In genomic region chr6:9704989-9705388, GRCh38 we compare ENCODE assay signal across 29 cellular contexts.
"Had no signal": no experiment of that assay in that cellular context is flagged by ENCODE, and none has a peak within 500 bp of the region (broad histone marks: within the 10 kb centered on the region; RNA-seq: fewer than 3 reads in every experiment).

No MANE protein-coding gene starts in this region.

- H3K9me3 ChIP-seq: lower lobe of right lung, mucosa of descending colon, sigmoid colon, transverse colon had no signal

- FAIRE-seq: astrocyte, colon, urothelium cell line had no signal

- H3K9me3 Mint-ChIP-seq: activated B cell treated with CpG ODN at 0.5 μM for 24 hours; activated naive CD8-positive, alpha-beta T cell treated with anti-CD3 and anti-CD28 coated beads for 36 hours had no signal

- ATAC-seq: activated CD4-positive, alpha-beta T cell treated with anti-CD3 and anti-CD28 coated beads for 36 hours; esophagus mucosa; left colon; lower lobe of right lung; mucosa of descending colon; stimulated activated naive B cell treated with anti-CD40 and anti-IgM and Interleukin-4, amounts not matched to agents 10 μg/mL and 1 μg/mL and 100 μg/mL, for 72 hours had no signal

- H3K27me3 Mint-ChIP-seq: activated B cell treated with CpG ODN at 0.5 μM for 24 hours; activated CD4-positive, alpha-beta T cell treated with anti-CD3 and anti-CD28 coated beads for 36 hours; activated naive CD8-positive, alpha-beta T cell treated with anti-CD3 and anti-CD28 coated beads for 36 hours; naive B cell; stimulated activated naive B cell treated with anti-CD40 and anti-IgM and Interleukin-4, amounts not matched to agents 10 μg/mL and 1 μg/mL and 100 μg/mL, for 72 hours had no signal

- DNase-seq: activated B cell treated with CpG ODN at 0.5 μM for 24 hours; activated CD4-positive, alpha-beta T cell treated with anti-CD3 and anti-CD28 coated beads for 36 hours; activated CD4-positive, alpha-beta T cell treated with anti-CD3 and anti-CD28 coated beads, Interleukin-2, amount 50 U/mL, for 48 hours; activated naive CD4-positive, alpha-beta T cell treated with Interleukin-2 at 50 U/mL for 16 hours; activated naive CD8-positive, alpha-beta T cell treated with anti-CD3 and anti-CD28 coated beads for 36 hours; activated T-cell treated with anti-CD3 and anti-CD28 coated beads, Interleukin-2, amount 50 U/mL, for 48 hours; central memory CD4-positive, alpha-beta T cell; effector memory CD4-positive, alpha-beta T cell; foreskin melanocyte; glutamatergic neuron; hippocampal formation; left colon; lower lobe of right lung; mesendoderm; mucosa of descending colon; naive B cell; nucleus accumbens; sigmoid colon; stimulated activated CD4-positive, alpha-beta T cell treated with anti-CD3 and anti-CD28 coated beads, Interleukin-15, amount 100 ng/mL, for 24 hours; stimulated activated CD4-positive, alpha-beta T cell treated with anti-CD3 and anti-CD28 coated beads, Interleukin-2, amount 100 ng/mL, for 48 hours; stimulated activated CD8-positive, alpha-beta memory T cell treated with anti-CD3 and anti-CD28 coated beads, Interleukin-4, amount 100 ng/mL, for 48 hours; stimulated activated naive B cell treated with anti-CD40 and anti-IgM and Interleukin-4, amounts not matched to agents 10 μg/mL and 1 μg/mL and 100 μg/mL, for 72 hours; T-helper 9 cell; transverse colon had no signal

- H3K27ac Mint-ChIP-seq: activated B cell treated with CpG ODN at 0.5 μM for 24 hours; activated CD4-positive, alpha-beta T cell treated with anti-CD3 and anti-CD28 coated beads for 36 hours; activated naive CD8-positive, alpha-beta T cell treated with anti-CD3 and anti-CD28 coated beads for 36 hours; naive B cell; stimulated activated naive B cell treated with anti-CD40 and anti-IgM and Interleukin-4, amounts not matched to agents 10 μg/mL and 1 μg/mL and 100 μg/mL, for 72 hours had no signal

- H3K4me1 Mint-ChIP-seq: activated B cell treated with CpG ODN at 0.5 μM for 24 hours; activated CD4-positive, alpha-beta T cell treated with anti-CD3 and anti-CD28 coated beads for 36 hours; activated naive CD8-positive, alpha-beta T cell treated with anti-CD3 and anti-CD28 coated beads for 36 hours; naive B cell; stimulated activated naive B cell treated with anti-CD40 and anti-IgM and Interleukin-4, amounts not matched to agents 10 μg/mL and 1 μg/mL and 100 μg/mL, for 72 hours had no signal

- H3K36me3 Mint-ChIP-seq: activated naive CD8-positive, alpha-beta T cell treated with anti-CD3 and anti-CD28 coated beads for 36 hours; naive B cell; stimulated activated naive B cell treated with anti-CD40 and anti-IgM and Interleukin-4, amounts not matched to agents 10 μg/mL and 1 μg/mL and 100 μg/mL, for 72 hours had no signal

- H3K4me1 ChIP-seq: lower lobe of right lung, sigmoid colon, transverse colon had no signal

- H3K4me2 ChIP-seq: smooth muscle cell had no signal

- H3K4me3 Mint-ChIP-seq: activated B cell treated with CpG ODN at 0.5 μM for 24 hours; activated CD4-positive, alpha-beta T cell treated with anti-CD3 and anti-CD28 coated beads for 36 hours; activated naive CD8-positive, alpha-beta T cell treated with anti-CD3 and anti-CD28 coated beads for 36 hours; naive B cell; stimulated activated naive B cell treated with anti-CD40 and anti-IgM and Interleukin-4, amounts not matched to agents 10 μg/mL and 1 μg/mL and 100 μg/mL, for 72 hours had no signal

- H3K4me3 ChIP-seq: lower lobe of right lung, mucosa of descending colon, sigmoid colon, smooth muscle cell, transverse colon had no signal

- H3K36me3 ChIP-seq: lower lobe of right lung, sigmoid colon, transverse colon had no signal

- H3K27me3 ChIP-seq: sigmoid colon, transverse colon had no signal

- H3K27ac ChIP-seq: lower lobe of right lung, sigmoid colon, transverse colon had no signal
